In the genomic region with DNA sequence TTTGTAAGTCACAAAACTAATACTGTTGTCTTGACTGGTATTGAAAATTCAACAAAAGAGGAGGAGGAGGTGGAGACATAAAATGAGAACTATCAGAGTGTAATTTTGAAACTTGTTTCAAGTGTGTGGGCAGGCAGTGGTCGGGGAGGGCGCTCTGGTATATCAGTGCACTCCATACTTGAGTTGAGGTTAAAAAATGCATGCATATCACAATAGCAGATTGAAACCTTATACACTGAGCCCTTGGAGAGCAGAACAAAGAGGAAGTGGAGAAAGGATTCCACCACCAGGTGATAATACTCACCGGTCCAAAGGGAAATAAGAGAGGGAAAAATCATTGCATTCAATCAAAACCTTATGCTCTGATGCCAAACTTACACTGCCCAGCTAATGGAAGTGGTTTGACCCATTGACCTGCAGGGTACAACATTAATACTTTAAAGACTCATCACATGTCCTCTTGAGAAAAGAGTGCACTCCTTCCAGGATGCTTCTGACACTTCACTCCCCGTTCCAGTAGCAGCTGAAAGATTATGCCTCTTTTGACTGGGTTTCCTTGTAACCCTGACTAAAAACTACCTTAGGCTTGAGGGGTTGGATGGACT, we compare ENCODE assay signal across 12 cellular contexts.
A peak's percentile ranks its signal among the peaks of the same experiment; 100 is the strongest.
DNase-seq lines count a peak whose midpoint lies in the region; ATAC-seq, FAIRE-seq and TF ChIP-seq lines count a peak whose summit lies in the region.
"Had no signal": no experiment of that assay in that cellular context is flagged by ENCODE, and none has a peak within 500 bp of the region (broad histone marks: within the 10 kb centered on the region; RNA-seq: fewer than 3 reads in every experiment).

No MANE protein-coding gene starts in this region.

- H3K27me3 ChIP-seq in K562 (ENCODE audit: control insufficient read depth in 2 of 2, insufficient read depth in 2 of 2, low read length in 2 of 2) = peaks cover 4 to 6% of the 10 kb centered on the region in 2 experiments; a peak in 2 of 5 replicates

- TF ChIP-seq EP300 in K562 (IDR thresholded peaks at IDR 0.05; ENCODE audit: low read length) = no peak

- FAIRE-seq in K562 (lab: Jason Lieb, UNC) = no peak
- FAIRE-seq: H1 had no signal

- intact Hi-C loops in K562 (cut with micrococcal nuclease) = no loop called here

- H3K9me3 ChIP-seq in K562 (replicated peaks; ENCODE audit: control insufficient read depth, insufficient read depth, low read depth, low read length) = no peaks in the 10 kb centered on the region

- no peaks in the 10 kb centered on the region for H4K20me1 ChIP-seq in K562 (replicated peaks; ENCODE audit: control insufficient read depth, insufficient read depth, low read length)

- no peak overlapping the region for H3K27ac ChIP-seq in K562 (ENCODE audit: extremely low read depth, low read depth, low read length)

- H3K4me2 ChIP-seq in K562 (ENCODE audit: insufficient read depth, low read length) = no peak overlapping the region

- TF ChIP-seq CTCF in GM13976 (IDR thresholded peaks at IDR 0.05; ENCODE audit: borderline replicate concordance, control extremely low read depth, extremely low read depth, insufficient read depth, missing control alignments) = no peak
- no peak for TF ChIP-seq CTCF in K562 (IDR thresholded peaks at IDR 0.05 in 2 of 3, conservative IDR thresholded peaks at IDR 0.05 in 1 of 3; ENCODE audit: insufficient read depth in 2 of 3, low read depth in 1 of 3, low read length in 3 of 3)

- no peak overlapping the region for H3K9ac ChIP-seq in K562 (ENCODE audit: insufficient read depth in 1 of 2, low read depth in 2 of 2, low read length in 2 of 2)

- H3K4me1 ChIP-seq in K562 (replicated peaks in 1 of 2; ENCODE audit: control insufficient read depth in 2 of 2, insufficient read depth in 2 of 2, low read length in 2 of 2) = no peaks in the 10 kb centered on the region

- TF ChIP-seq RAD21 in K562 (CRISPR knock-in tag; conservative IDR thresholded peaks at IDR 0.05 in 1 of 2, IDR thresholded peaks at IDR 0.05 in 1 of 2) = no peak

- DNase-seq in GM13976 (ENCODE audit: low spot score) (peak; percentile 34), K562 (ENCODE audit: extremely low read depth in 1 of 4, low spot score in 3 of 4) (no peak), mucosa of gallbladder (ENCODE audit: low spot score) (no peak), NCI-H69 (lab: John Stamatoyannopoulos, UW) (no peak), COLO829 (ENCODE audit: low spot score) (no peak)
- DNase-seq: DMS79; effector memory CD8-positive, alpha-beta T cell; substantia nigra had no signal

- ATAC-seq in GM21360 (IDR thresholded peaks at IDR 0.05; ENCODE audit: unreplicated experiment) (peak; percentile 83), HG03460 (IDR thresholded peaks at IDR 0.05; ENCODE audit: unreplicated experiment) (peak; percentile 75), K562 (no peak), HG03571 (IDR thresholded peaks at IDR 0.05; ENCODE audit: unreplicated experiment) (no peak)
- ATAC-seq: effector memory CD8-positive, alpha-beta T cell had no signal

- BruUV-seq in K562 (replicated peaks; lab: Mats Ljungman, UMichigan) = no TSS peak

- no peak for TF ChIP-seq POLR2A in K562 (conservative IDR thresholded peaks at IDR 0.05)

- no peak overlapping the region for H2AFZ ChIP-seq in K562 (ENCODE audit: low read depth, low read length)

- WGBS in K562 (ENCODE audit: insufficient coverage, low coverage, missing lambda C conversion rate) = 2% methylated on average over 4 of the region's 4 CpGs

- H3K36me3 ChIP-seq in K562 (ENCODE audit: control insufficient read depth, insufficient read depth, low read length) = no peaks in the 10 kb centered on the region

- in situ Hi-C loops in GM13976 (cut with MboI; ENCODE audit: low sequenced_read_pairs, unreplicated experiment) = no loop called here
- in situ Hi-C loops in K562 (cut with MboI) = no loop called here

- H3K4me3 ChIP-seq in K562 = no peak overlapping the region

- POLR2A ChIA-PET in K562 (lab: Yijun Ruan, JAX) = interaction anchor here (0.7 kb wide), 1 partner anchor 27 kb away, joined by 3 read pairs; no protein-coding TSS in a partner anchor

- H3K79me2 ChIP-seq in K562 (ENCODE audit: control insufficient read depth, insufficient read depth, low read length) = no peaks in the 10 kb centered on the region

- H3K9me1 ChIP-seq in K562 (ENCODE audit: control insufficient read depth, insufficient read depth, low read length) = no peaks in the 10 kb centered on the region

- CTCF ChIA-PET in K562 (lab: Yijun Ruan, JAX; ENCODE audit: low intra/inter-chr PET ratio) = no interaction called here

TF ChIP-seq in K562, 482 proteins besides CTCF, POLR2A, EP300 and RAD21:
- TF ChIP-seq MCM7 (IDR thresholded peaks at IDR 0.05) = no peak
- peak; percentile 33; the same call in 1 of the 2 replicates for TF ChIP-seq SPI1 (IDR thresholded peaks at IDR 0.05; ENCODE audit: borderline replicate concordance, low read depth, low read length)
TF ChIP-seq in K562: peak in this region for 1.

Comparison
In these comparisons a context has a peak if more than half of its experiments do, and no peak if none do; other contexts are left out.
1. ATAC-seq: peak in GM21360 (single experiment) and HG03460 (single experiment); none in K562 (single experiment) and HG03571 (single experiment).